ENCODE assay signal across 18 cellular contexts in genomic region chr18:25425030-25425429, GRCh38.
"Had no signal": no experiment of that assay in that cellular context is flagged by ENCODE, and none has a peak within 500 bp of the region (broad histone marks: within the 10 kb centered on the region; RNA-seq: fewer than 3 reads in every experiment).

No MANE protein-coding gene starts in this region.

- DNase-seq: activated CD4-positive, alpha-beta T cell treated with anti-CD3 and anti-CD28 coated beads for 1 hour; activated effector memory CD4-positive, alpha-beta T cell treated with anti-CD3 and anti-CD28 coated beads, Interleukin-2, amount 50 U/mL, for 16 hours; activated T-cell treated with anti-CD3 and anti-CD28 coated beads, Interleukin-2, amount 50 U/mL, for 72 hours; cerebellar nuclear complex; cortex of kidney; gastrocnemius medialis; heart left ventricle; naive thymus-derived CD8-positive, alpha-beta T cell; stimulated activated CD4-positive, alpha-beta T cell treated with anti-CD3 and anti-CD28 coated beads, Interleukin-12 subunit alpha, Interleukin-12 subunit beta, amount 100 ng/mL, for 4 hours; stimulated activated CD4-positive, alpha-beta T cell treated with anti-CD3 and anti-CD28 coated beads, Interleukin-1b, Interleukin-23, amount 100 ng/mL, for 48 hours; stimulated activated naive CD4-positive, alpha-beta T cell treated with Interleukin-2 at 50 U/mL for 16 hours; T1000; tibial artery; WERI-Rb-1 had no signal

- H3K4me1 ChIP-seq: breast epithelium, gastrocnemius medialis, parathyroid adenoma, tibial artery had no signal

- FAIRE-seq: astrocyte, urothelium cell line had no signal

- H3K27ac ChIP-seq: breast epithelium, gastrocnemius medialis, heart left ventricle, parathyroid adenoma, tibial artery, WERI-Rb-1 had no signal

- ATAC-seq: activated T-cell treated with anti-CD3 and anti-CD28 coated beads, Interleukin-2, amount 50 U/mL, for 72 hours; gastrocnemius medialis; naive thymus-derived CD8-positive, alpha-beta T cell had no signal

- H3K9me3 ChIP-seq: gastrocnemius medialis had no signal

- H3K79me2 ChIP-seq: parathyroid adenoma had no signal

- H2AFZ ChIP-seq: parathyroid adenoma had no signal

- H3K36me3 ChIP-seq: breast epithelium, gastrocnemius medialis, heart left ventricle, tibial artery, WERI-Rb-1 had no signal

- H3K9ac ChIP-seq: parathyroid adenoma had no signal

- H3K4me3 ChIP-seq: breast epithelium, gastrocnemius medialis, heart left ventricle, tibial artery had no signal

- H3K27me3 ChIP-seq: breast epithelium, gastrocnemius medialis, heart left ventricle had no signal
